28 cellular contexts compared by ENCODE assay signal in genomic region chr7:95391761-95392160, GRCh38. TPM values are rescaled to one million over a fixed set of nuclear protein-coding genes. Genes with fewer than 3 reads are reported as not detected.
A peak's percentile ranks its signal among the peaks of the same experiment; 100 is the strongest.
DNase-seq lines count a peak whose midpoint lies in the region; ATAC-seq, FAIRE-seq and TF ChIP-seq lines count a peak whose summit lies in the region.
"Had no signal": no experiment of that assay in that cellular context is flagged by ENCODE, and none has a peak within 500 bp of the region (broad histone marks: within the 10 kb centered on the region; RNA-seq: fewer than 3 reads in every experiment).

No MANE protein-coding gene starts in this region.

- TF ChIP-seq POLR2A in A549 (IDR thresholded peaks at IDR 0.05; ENCODE audit: low read length): no peak

- no peak overlapping the region for H3K27ac ChIP-seq in A549
- H3K27ac ChIP-seq: BLaER1, RWPE1 had no signal

- H3K4me2 ChIP-seq in A549: no peak overlapping the region
- H3K4me2 ChIP-seq: BLaER1 had no signal

- DNase-seq in A549 (ENCODE audit: low read depth in 1 of 2, low spot score in 1 of 2) (no peak), SK-N-DZ (ENCODE audit: low spot score) (peak; percentile 29), fibroblast of gingiva (ENCODE audit: low read depth) (peak; percentile 32), omental fat pad (ENCODE audit: low spot score) (no peak), medulla oblongata (ENCODE audit: extremely low spot score) (no peak), HK-2 (ENCODE audit: unreplicated experiment) (no peak), NCI-H2029 treated with DMSO at 0.1 percent for 48 hours (lab: John Stamatoyannopoulos, UW) (no peak)
- DNase-seq: 8988T; CD4-positive, CD25-positive, alpha-beta regulatory T cell; DMS153; DND-41; Karpas-422; NCI-H1105; NCI-H1436 treated with DMSO at 0.1 percent for 48 hours; NCI-H187 treated with DMSO at 0.1 percent for 48 hours; NCI-H2107; NCI-H446; NCI-H524 treated with DMSO at 0.1 percent for 48 hours; NCI-H82; NK-92 treated with Interleukin-12 subunit alpha and Interleukin-12 subunit beta, amount 100 ng/mL, for 24 hours; SHP77 had no signal

- ATAC-seq in A549 (no peak), omental fat pad (ENCODE audit: low FRiP score) (peak; percentile 41)
- ATAC-seq: HCT116, Panc1 had no signal

- peaks cover 29% of the 10 kb centered on the region for H3K4me1 ChIP-seq in A549
- H3K4me1 ChIP-seq: BLaER1 had no signal

- H3K9me3 ChIP-seq in A549: peaks cover 15% of the 10 kb centered on the region; the same call in 1 of the 3 replicates

- peak; percentile 76 for FAIRE-seq in A549 (lab: Jason Lieb, UNC)
- FAIRE-seq: GM18507 had no signal

- TF ChIP-seq CTCF in A549 (IDR thresholded peaks at IDR 0.05): no peak
- no peak for TF ChIP-seq CTCF in omental fat pad (IDR thresholded peaks at IDR 0.05)

- POLR2A ChIA-PET in A549 (lab: Yijun Ruan, JAX): no interaction called here

- no peak for TF ChIP-seq RAD21 in A549 (conservative IDR thresholded peaks at IDR 0.05 in 1 of 2, IDR thresholded peaks at IDR 0.05 in 1 of 2)

- CTCF ChIA-PET in A549 (lab: Yijun Ruan, JAX): interaction anchor here (0.8 to 9.8 kb wide), 2 partner anchors 74 to 87 kb away, joined by 3 to 176 read pairs; no protein-coding TSS in a partner anchor

- 77% methylated on average over 2 of the region's 2 CpGs for WGBS in A549 (ENCODE audit: missing lambda C conversion rate)

- H3K4me3 ChIP-seq in A549: no peak overlapping the region
- H3K4me3 ChIP-seq: BLaER1 had no signal

- TF ChIP-seq EP300 in A549 (IDR thresholded peaks at IDR 0.05): no peak

TF ChIP-seq in A549, 52 proteins besides CTCF, POLR2A, EP300 and RAD21:
- TF ChIP-seq, protein P1, sequence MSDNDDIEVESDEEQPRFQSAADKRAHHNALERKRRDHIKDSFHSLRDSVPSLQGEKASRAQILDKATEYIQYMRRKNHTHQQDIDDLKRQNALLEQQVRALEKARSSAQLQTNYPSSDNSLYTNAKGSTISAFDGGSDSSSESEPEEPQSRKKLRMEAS (IDR thresholded peaks at IDR 0.05): no peak
- TF ChIP-seq PBX3 (IDR thresholded peaks at IDR 0.05): no peak
- TF ChIP-seq SMC3 (IDR thresholded peaks at IDR 0.05): no peak
- TF ChIP-seq HEYL (CRISPR knock-in tag; IDR thresholded peaks at IDR 0.05): no peak
- TF ChIP-seq ZNF302 (CRISPR knock-in tag; IDR thresholded peaks at IDR 0.05): no peak
- TF ChIP-seq USF2 (IDR thresholded peaks at IDR 0.05): no peak
- TF ChIP-seq HDAC2 (IDR thresholded peaks at IDR 0.05): no peak
- no peak for TF ChIP-seq CEBPB (IDR thresholded peaks at IDR 0.05)
- no peak for TF ChIP-seq ESRRA (IDR thresholded peaks at IDR 0.05; ENCODE audit: borderline replicate concordance, low read length)
- TF ChIP-seq TP53 (CRISPR knock-in tag; IDR thresholded peaks at IDR 0.05): no peak
- no peak for TF ChIP-seq BCL3 (IDR thresholded peaks at IDR 0.05)
- no peak for TF ChIP-seq CHD4 (IDR thresholded peaks at IDR 0.05; ENCODE audit: borderline replicate concordance)
- no peak for TF ChIP-seq NPAS2 (CRISPR knock-in tag; IDR thresholded peaks at IDR 0.05; ENCODE audit: borderline replicate concordance)
- no peak for TF ChIP-seq PHF8 (IDR thresholded peaks at IDR 0.05; ENCODE audit: borderline replicate concordance, low read depth)
- no peak for TF ChIP-seq RCOR1 (IDR thresholded peaks at IDR 0.05; ENCODE audit: low read depth, low read length)

RNA-seq across cellular contexts. Expression of gene PON3, which starts 4.4 kb away (rescaled TPM):
- 142 and 161 TPM in 2 replicates for polyA plus RNA-seq in A549 (2011; rRNA removed)
- polyA plus RNA-seq in A549 (2012; cell fraction: cytosol; rRNA removed): 32.2 and 34.0 TPM in 2 replicates
- 19.9 and 25.3 TPM in 2 replicates for polyA plus RNA-seq in A549 (2012; cell fraction: nucleus; rRNA removed)
- 35.3 to 49.0 TPM (median 48.7 TPM) in 3 replicates for polyA plus RNA-seq in A549 (2017; fragmentation: RNase III; extraction: RNeasy Plus Mini Kit Qiagen cat#74134 plus additional on column Dnase treatment)
- 47.5 and 50.1 TPM in 2 replicates for polyA minus RNA-seq in A549 (2011; rRNA and poly(A)+ RNA removed)
- not detected in 2 replicates for polyA plus RNA-seq in SK-N-DZ (2014; cell fraction: cytosol; rRNA removed)
- 0.32 TPM in 1 of 2 replicates, not detected in the other for polyA plus RNA-seq in SK-N-DZ (2014; cell fraction: nucleus; rRNA removed)
- 1 to 10 TPM; 1.3 to 4.3 (median 3.1) TPM for total RNA-seq in omental fat pad
- total RNA-seq: CD4-positive, CD25-positive, alpha-beta regulatory T cell; H4; SK-MEL-5 had no signal
- polyA plus RNA-seq: CD4-positive, CD25-positive, alpha-beta regulatory T cell had no signal

RNA-seq across cellular contexts. Expression of gene PON2, which starts 43.1 kb away (rescaled TPM):
- polyA plus RNA-seq in A549 (2011; rRNA removed) (829 TPM in 2 replicates), A549 (2017; fragmentation: RNase III; extraction: RNeasy Plus Mini Kit Qiagen cat#74134 plus additional on column Dnase treatment) (325 to 395 TPM (median 381 TPM) in 3 replicates)
- polyA plus RNA-seq in A549 (2012; cell fraction: cytosol; rRNA removed): 164 and 181 TPM in 2 replicates
- 144 and 182 TPM in 2 replicates for polyA plus RNA-seq in A549 (2012; cell fraction: nucleus; rRNA removed)
- polyA minus RNA-seq in A549 (2011; rRNA and poly(A)+ RNA removed): 137 and 147 TPM in 2 replicates
- polyA plus RNA-seq in SK-N-DZ (2014; cell fraction: cytosol; rRNA removed): 11.8 and 13.3 TPM in 2 replicates
- 27.6 and 31.9 TPM in 2 replicates for polyA plus RNA-seq in SK-N-DZ (2014; cell fraction: nucleus; rRNA removed)
- 100 to 1,000 TPM in 1 of 4 donors, 10 to 100 TPM in 3; 66.5 to 113 (median 82.2) TPM for total RNA-seq in omental fat pad

Comparison
In these comparisons a context has a peak if more than half of its experiments do, and no peak if none do; other contexts are left out.
1. DNase-seq: peak in SK-N-DZ (single experiment) and fibroblast of gingiva (single experiment); none in A549 (0 of 2), omental fat pad (single experiment), medulla oblongata (single experiment), HK-2 (single experiment) and NCI-H2029 treated with DMSO at 0.1 percent for 48 hours (single experiment).